In genomic region chr1:10398278-10398733, GRCh38 we compare ENCODE assay signal across 8 cellular contexts. TPM values are rescaled to one million over a fixed set of nuclear protein-coding genes. Genes with fewer than 3 reads are reported as not detected.
DNase-seq lines count a peak whose midpoint lies in the region; ATAC-seq and TF ChIP-seq lines count a peak whose summit lies in the region.

No MANE protein-coding gene starts in this region.

- H3K36me3 Mint-ChIP-seq in activated T-cell treated with anti-CD3 and anti-CD28 coated beads, Interleukin-2, amount 50 U/mL, for 72 hours (ENCODE audit: insufficient read depth in 2 of 2) = peaks cover 4 to 12% of the 10 kb centered on the region in 2 donors
- H3K36me3 Mint-ChIP-seq in activated CD8-positive, alpha-beta T cell treated with anti-CD3 and anti-CD28 coated beads, Interleukin-2, amount 10 ng/mL, durations not matched to agents 7 days and 5 days (ENCODE audit: low read depth) = peaks cover 19% of the 10 kb centered on the region

- H3K9me3 Mint-ChIP-seq in activated T-cell treated with anti-CD3 and anti-CD28 coated beads, Interleukin-2, amount 50 U/mL, for 72 hours = peaks cover 0 to 1% of the 10 kb centered on the region in 2 donors
- peaks cover 4% of the 10 kb centered on the region for H3K9me3 Mint-ChIP-seq in activated CD8-positive, alpha-beta T cell treated with anti-CD3 and anti-CD28 coated beads, Interleukin-2, amount 10 ng/mL, durations not matched to agents 7 days and 5 days (ENCODE audit: insufficient read depth)

- TF ChIP-seq POLR2A in thyroid gland (IDR thresholded peaks at IDR 0.05) = no peak

- H3K36me3 ChIP-seq in kidney epithelial cell (ENCODE audit: control insufficient read depth, insufficient read depth, low read length) (peaks cover 1% of the 10 kb centered on the region), thyroid gland (peaks cover 9 to 12% of the 10 kb centered on the region in 2 donors)

- intact Hi-C loops in thyroid gland (cut with DNase I) = no loop called here

- CTCF ChIA-PET in activated CD8-positive, alpha-beta T cell treated with anti-CD3 and anti-CD28 coated beads, Interleukin-2, amount 10 ng/mL, durations not matched to agents 7 days and 5 days (lab: Charles Lee) = interaction anchor here (0.7 to 3.2 kb wide), 4 partner anchors 21 to 188 kb away, joined by 3 to 14 read pairs (median 7); partner anchors contain the start of genes CENPS and KIF1B

- peak overlapping the region; percentile 95 to 96 for H3K4me3 Mint-ChIP-seq in activated T-cell treated with anti-CD3 and anti-CD28 coated beads, Interleukin-2, amount 50 U/mL, for 72 hours
- H3K4me3 Mint-ChIP-seq in activated CD8-positive, alpha-beta T cell treated with anti-CD3 and anti-CD28 coated beads, Interleukin-2, amount 10 ng/mL, durations not matched to agents 7 days and 5 days = peak overlapping the region; percentile 81

- H3K9me3 ChIP-seq in thyroid gland = no peaks in the 10 kb centered on the region

- no peak for ATAC-seq in activated T-cell treated with anti-CD3 and anti-CD28 coated beads, Interleukin-2, amount 50 U/mL, for 72 hours (replicated peaks in 1 of 2)
- peak; percentile 59 for ATAC-seq in activated CD8-positive, alpha-beta T cell treated with anti-CD3 and anti-CD28 coated beads, Interleukin-2, amount 10 ng/mL, durations not matched to agents 7 days and 5 days
- ATAC-seq in GM18868 (IDR thresholded peaks at IDR 0.05; ENCODE audit: unreplicated experiment) = no peak

- no peaks in the 10 kb centered on the region for H3K27me3 Mint-ChIP-seq in activated T-cell treated with anti-CD3 and anti-CD28 coated beads, Interleukin-2, amount 50 U/mL, for 72 hours (ENCODE audit: low read depth)
- no peaks in the 10 kb centered on the region for H3K27me3 Mint-ChIP-seq in activated CD8-positive, alpha-beta T cell treated with anti-CD3 and anti-CD28 coated beads, Interleukin-2, amount 10 ng/mL, durations not matched to agents 7 days and 5 days (ENCODE audit: low read depth)

- DNase-seq in activated T-cell treated with anti-CD3 and anti-CD28 coated beads, Interleukin-2, amount 50 U/mL, for 72 hours = no peak
- no peak for DNase-seq in activated T-cell treated with anti-CD3 and anti-CD28 coated beads, Interleukin-2, amount 50 U/mL, for 1 hour
- DNase-seq in activated CD8-positive, alpha-beta T cell treated with anti-CD3 and anti-CD28 coated beads, Interleukin-2, amount 10 ng/mL, durations not matched to agents 7 days and 5 days = no peak
- DNase-seq in kidney epithelial cell (ENCODE audit: low read depth) (no peak), thyroid gland (no peak), NCI-H524 treated with DMSO at 0.1 percent for 48 hours (lab: John Stamatoyannopoulos, UW) (no peak), hepatic stellate cell (ENCODE audit: low spot score) (no peak)

- H3K4me3 ChIP-seq in kidney epithelial cell (ENCODE audit: low read depth, low read length) (peak overlapping the region; percentile 92), thyroid gland (replicated peaks in 1 of 3) (peak overlapping the region; percentile 23 to 73 (median 39))

- TF ChIP-seq CTCF in kidney epithelial cell (IDR thresholded peaks at IDR 0.05; ENCODE audit: insufficient read depth, low read length, poor library complexity, severe bottlenecking) = no peak
- no peak for TF ChIP-seq CTCF in thyroid gland (IDR thresholded peaks at IDR 0.05)

- WGBS in thyroid gland, 2 donors = 2 to 6% methylated on average over 6 to 28 of the region's 34 CpGs

- peak overlapping the region in 1 of 3 donors; percentile 98 for H3K27ac ChIP-seq in thyroid gland

- H3K4me1 ChIP-seq in thyroid gland = peaks cover 15 to 23% of the 10 kb centered on the region in 2 donors

- POLR2A ChIA-PET in activated CD8-positive, alpha-beta T cell treated with anti-CD3 and anti-CD28 coated beads, Interleukin-2, amount 10 ng/mL, durations not matched to agents 7 days and 5 days (lab: Charles Lee) = interaction anchor here (0.6 to 1.4 kb wide), 3 partner anchors 97 to 455 kb away, joined by 3 to 4 read pairs (median 3); partner anchors contain the start of genes KIF1B, LZIC and NMNAT1

- H3K4me1 Mint-ChIP-seq in activated T-cell treated with anti-CD3 and anti-CD28 coated beads, Interleukin-2, amount 50 U/mL, for 72 hours (ENCODE audit: low read depth) = peaks cover 30% of the 10 kb centered on the region
- H3K4me1 Mint-ChIP-seq in activated CD8-positive, alpha-beta T cell treated with anti-CD3 and anti-CD28 coated beads, Interleukin-2, amount 10 ng/mL, durations not matched to agents 7 days and 5 days (ENCODE audit: low read depth) = peaks cover 33% of the 10 kb centered on the region

- no peak overlapping the region for H3K27ac Mint-ChIP-seq in activated T-cell treated with anti-CD3 and anti-CD28 coated beads, Interleukin-2, amount 50 U/mL, for 72 hours
- peak overlapping the region; percentile 87 for H3K27ac Mint-ChIP-seq in activated CD8-positive, alpha-beta T cell treated with anti-CD3 and anti-CD28 coated beads, Interleukin-2, amount 10 ng/mL, durations not matched to agents 7 days and 5 days

- no peaks in the 10 kb centered on the region for H3K27me3 ChIP-seq in kidney epithelial cell (ENCODE audit: control insufficient read depth, insufficient read depth, low read length)
- no peaks in the 10 kb centered on the region for H3K27me3 ChIP-seq in thyroid gland

RNA-seq across cellular contexts. Expression of gene PGD, which starts 0.6 kb away (rescaled TPM):
- total RNA-seq in activated T-cell treated with anti-CD3 and anti-CD28 coated beads, Interleukin-2, amount 50 U/mL, for 72 hours = 10 to 100 TPM; 66.7 to 78.8 TPM
- 10 to 100 TPM; 88.3 to 91.8 TPM for total RNA-seq in activated CD8-positive, alpha-beta T cell treated with anti-CD3 and anti-CD28 coated beads, Interleukin-2, amount 10 ng/mL, durations not matched to agents 7 days and 5 days
- 208 and 239 TPM in 2 replicates for total RNA-seq in kidney epithelial cell
- 100 to 1,000 TPM; 153 to 357 (median 196) TPM for total RNA-seq in thyroid gland

RNA-seq across cellular contexts. Expression of gene CENPS, which starts 31.9 kb away (rescaled TPM):
- 10 to 100 TPM; 15.7 to 16.8 TPM for total RNA-seq in activated T-cell treated with anti-CD3 and anti-CD28 coated beads, Interleukin-2, amount 50 U/mL, for 72 hours
- total RNA-seq in activated CD8-positive, alpha-beta T cell treated with anti-CD3 and anti-CD28 coated beads, Interleukin-2, amount 10 ng/mL, durations not matched to agents 7 days and 5 days = 10 to 100 TPM; 18.3 to 21.9 TPM
- 6.6 and 8.5 TPM in 2 replicates for total RNA-seq in kidney epithelial cell
- total RNA-seq in thyroid gland = 10 to 100 TPM in 2 of 4 donors, 1 to 10 TPM in 2; 5.8 to 22.4 (median 11.4) TPM

RNA-seq across cellular contexts. Expression of gene CORT, which starts 51.5 kb away (rescaled TPM):
- under 1 TPM in 1 of 2 donors, not detected in 1; 0.69 TPM for total RNA-seq in activated T-cell treated with anti-CD3 and anti-CD28 coated beads, Interleukin-2, amount 50 U/mL, for 72 hours
- total RNA-seq in activated CD8-positive, alpha-beta T cell treated with anti-CD3 and anti-CD28 coated beads, Interleukin-2, amount 10 ng/mL, durations not matched to agents 7 days and 5 days = under 1 TPM in 1 of 2 experiments, not detected in 1; 0.95 TPM
- total RNA-seq in kidney epithelial cell = not detected in 2 replicates
- total RNA-seq in thyroid gland = under 1 TPM in 2 of 4 donors, not detected in 2; 0.54 to 0.89 TPM
